ENCODE assay signal across 8 cellular contexts in the genomic region with DNA sequence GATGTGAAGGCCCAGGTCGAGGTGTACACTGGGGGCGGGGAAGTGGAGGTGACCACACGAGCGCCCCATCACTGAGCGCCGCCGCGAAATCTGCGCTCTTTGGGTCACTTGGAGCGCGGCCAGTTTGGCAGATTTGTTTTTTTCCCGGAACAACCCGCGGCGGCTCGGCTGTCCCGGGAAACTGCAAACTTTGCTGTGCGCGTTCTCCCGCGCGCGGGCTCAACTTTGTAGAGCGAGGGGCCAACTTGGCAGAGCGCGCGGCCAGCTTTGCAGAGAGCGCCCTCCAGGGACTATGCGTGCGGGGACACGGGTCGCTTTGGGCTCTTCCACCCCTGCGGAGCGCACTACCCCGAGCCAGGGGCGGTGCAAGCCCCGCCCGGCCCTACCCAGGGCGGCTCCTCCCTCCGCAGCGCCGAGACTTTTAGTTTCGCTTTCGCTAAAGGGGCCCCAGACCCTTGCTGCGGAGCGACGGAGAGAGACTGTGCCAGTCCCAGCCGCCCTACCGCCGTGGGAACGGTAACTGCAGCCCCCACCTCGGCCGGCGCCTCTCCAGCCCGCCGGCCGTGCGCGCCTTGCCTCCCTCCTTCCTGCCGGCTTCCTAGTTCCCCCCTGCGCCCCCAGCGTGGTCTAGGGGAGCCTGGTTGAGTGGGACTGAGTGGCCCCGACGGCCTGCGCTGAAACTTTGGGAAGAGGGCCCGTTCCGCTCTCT. TPM values are rescaled to one million over a fixed set of nuclear protein-coding genes. Genes with fewer than 3 reads are reported as not detected.
DNase-seq lines count a peak whose midpoint lies in the region; ATAC-seq, FAIRE-seq and TF ChIP-seq lines count a peak whose summit lies in the region.

A gene (plus strand): TSS at position 450 of the 709 bp plus-strand sequence. CDS start 17,582 bp downstream, outside the sequence.

- peak in 1 of 3 donors; percentile 82 for TF ChIP-seq POLR2A in spleen (IDR thresholded peaks at IDR 0.05)

- WGBS in spleen, 5 donors = 0% methylated on average over 41 to 67 of the region's 67 CpGs

- peaks cover 14% of the 10 kb centered on the region for H3K4me1 Mint-ChIP-seq in WTC11
- peaks cover 38 to 53% of the 10 kb centered on the region in 2 donors for H3K4me1 Mint-ChIP-seq in immature natural killer cell

- peak within 1 kb of the TSS; percentile 99 for H3K4me3 ChIP-seq in bronchial epithelial cell (ENCODE audit: low read depth, low read length)
- H3K4me3 ChIP-seq in spleen = peak within 1 kb of the TSS; percentile 84 to 100 (median 95)

- no peak for FAIRE-seq in bronchial epithelial cell (lab: Jason Lieb, UNC)

- TF ChIP-seq CTCF in WTC11 (IDR thresholded peaks at IDR 0.05) (0 out of 2 replicates have a peak, but pooled peaks have one; percentile 30), bronchial epithelial cell (IDR thresholded peaks at IDR 0.05; ENCODE audit: insufficient read depth, low read length, severe bottlenecking) (peak; percentile 32), spleen (IDR thresholded peaks at IDR 0.05 in 8 of 11, conservative IDR thresholded peaks at IDR 0.05 in 3 of 11) (peak in 1 of 11 experiments; percentile 1)

- peaks cover 0 to 8% (median 2%) of the 10 kb centered on the region in 8 donors for H3K9me3 ChIP-seq in spleen

- CTCF ChIA-PET in WTC11 (lab: Charles Lee) = interaction anchor here (0.6 to 1.5 kb wide), 27 partner anchors 10 to 847 kb away, joined by 3 to 15 read pairs (median 3); no protein-coding TSS in a partner anchor

- peaks cover 12 to 52% (median 25%) of the 10 kb centered on the region in 6 donors for H3K4me1 ChIP-seq in spleen

- peak within 1 kb of the TSS; percentile 68; the same call in 1 of the 2 replicates for H3K27ac Mint-ChIP-seq in WTC11
- peak within 1 kb of the TSS; percentile 86 to 94 (median 90) for H3K27ac Mint-ChIP-seq in immature natural killer cell

- H3K4me3 Mint-ChIP-seq in WTC11 (peak within 1 kb of the TSS; percentile 87), immature natural killer cell (peak within 1 kb of the TSS; percentile 94 to 98 (median 96))

- peaks cover 11% of the 10 kb centered on the region for H3K9me3 Mint-ChIP-seq in WTC11
- no peaks in the 10 kb centered on the region for H3K9me3 Mint-ChIP-seq in immature natural killer cell

- peak within 1 kb of the TSS; percentile 87 to 97 (median 94) for H3K27ac ChIP-seq in spleen

- intact Hi-C loops in spleen (cut with DNase I; ENCODE audit: low total_unique reads) = no loop called here

- ATAC-seq in HG02884 (IDR thresholded peaks at IDR 0.05; ENCODE audit: unreplicated experiment) = peak; percentile 57
- peak; percentile 93 for ATAC-seq in WTC11

- H3K36me3 Mint-ChIP-seq in WTC11 = peaks cover 6% of the 10 kb centered on the region
- H3K36me3 Mint-ChIP-seq in immature natural killer cell = peaks cover 0 to 5% (median 5%) of the 10 kb centered on the region in 3 donors

- H3K27me3 Mint-ChIP-seq in WTC11 (ENCODE audit: low read depth) (peaks cover 18% of the 10 kb centered on the region), immature natural killer cell (ENCODE audit: low read depth in 3 of 3) (peaks cover 0 to 9% (median 7%) of the 10 kb centered on the region in 3 donors)

- no peaks in the 10 kb centered on the region for H3K36me3 ChIP-seq in bronchial epithelial cell (ENCODE audit: control insufficient read depth, insufficient read depth, low read length)
- H3K36me3 ChIP-seq in spleen = no peaks in the 10 kb centered on the region

- H3K27me3 ChIP-seq in bronchial epithelial cell (ENCODE audit: control insufficient read depth, insufficient read depth, low read length) = no peaks in the 10 kb centered on the region
- H3K27me3 ChIP-seq in spleen (replicated peaks in 1 of 7) = no peaks in the 10 kb centered on the region

- DNase-seq in NCI-H2171 treated with DMSO at 0.1 percent for 48 hours (lab: John Stamatoyannopoulos, UW) (peak; percentile 10), NCI-H2171 (lab: John Stamatoyannopoulos, UW) (no peak), NCI-H2107 (lab: John Stamatoyannopoulos, UW) (peak; percentile 30), WTC11 (ENCODE audit: low spot score) (peak; percentile 84), bronchial epithelial cell (ENCODE audit: low read depth) (peak; percentile 45), immature natural killer cell (peak; percentile 77 to 79 (median 78)), spleen (peak; percentile 94)

- POLR2A ChIA-PET in WTC11 (lab: Charles Lee) = no interaction called here

TF ChIP-seq in WTC11, 78 proteins besides CTCF, POLR2A, EP300 and RAD21 (continues in another document):
- TF ChIP-seq SP1 (CRISPR knock-in tag; conservative IDR thresholded peaks at IDR 0.05) = 0 out of 2 replicates have a peak, but pooled peaks have one; percentile 21
- TF ChIP-seq, protein P1, sequence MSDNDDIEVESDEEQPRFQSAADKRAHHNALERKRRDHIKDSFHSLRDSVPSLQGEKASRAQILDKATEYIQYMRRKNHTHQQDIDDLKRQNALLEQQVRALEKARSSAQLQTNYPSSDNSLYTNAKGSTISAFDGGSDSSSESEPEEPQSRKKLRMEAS (CRISPR knock-in tag; IDR thresholded peaks at IDR 0.05) = peak; percentile 60
- TF ChIP-seq, protein P2, sequence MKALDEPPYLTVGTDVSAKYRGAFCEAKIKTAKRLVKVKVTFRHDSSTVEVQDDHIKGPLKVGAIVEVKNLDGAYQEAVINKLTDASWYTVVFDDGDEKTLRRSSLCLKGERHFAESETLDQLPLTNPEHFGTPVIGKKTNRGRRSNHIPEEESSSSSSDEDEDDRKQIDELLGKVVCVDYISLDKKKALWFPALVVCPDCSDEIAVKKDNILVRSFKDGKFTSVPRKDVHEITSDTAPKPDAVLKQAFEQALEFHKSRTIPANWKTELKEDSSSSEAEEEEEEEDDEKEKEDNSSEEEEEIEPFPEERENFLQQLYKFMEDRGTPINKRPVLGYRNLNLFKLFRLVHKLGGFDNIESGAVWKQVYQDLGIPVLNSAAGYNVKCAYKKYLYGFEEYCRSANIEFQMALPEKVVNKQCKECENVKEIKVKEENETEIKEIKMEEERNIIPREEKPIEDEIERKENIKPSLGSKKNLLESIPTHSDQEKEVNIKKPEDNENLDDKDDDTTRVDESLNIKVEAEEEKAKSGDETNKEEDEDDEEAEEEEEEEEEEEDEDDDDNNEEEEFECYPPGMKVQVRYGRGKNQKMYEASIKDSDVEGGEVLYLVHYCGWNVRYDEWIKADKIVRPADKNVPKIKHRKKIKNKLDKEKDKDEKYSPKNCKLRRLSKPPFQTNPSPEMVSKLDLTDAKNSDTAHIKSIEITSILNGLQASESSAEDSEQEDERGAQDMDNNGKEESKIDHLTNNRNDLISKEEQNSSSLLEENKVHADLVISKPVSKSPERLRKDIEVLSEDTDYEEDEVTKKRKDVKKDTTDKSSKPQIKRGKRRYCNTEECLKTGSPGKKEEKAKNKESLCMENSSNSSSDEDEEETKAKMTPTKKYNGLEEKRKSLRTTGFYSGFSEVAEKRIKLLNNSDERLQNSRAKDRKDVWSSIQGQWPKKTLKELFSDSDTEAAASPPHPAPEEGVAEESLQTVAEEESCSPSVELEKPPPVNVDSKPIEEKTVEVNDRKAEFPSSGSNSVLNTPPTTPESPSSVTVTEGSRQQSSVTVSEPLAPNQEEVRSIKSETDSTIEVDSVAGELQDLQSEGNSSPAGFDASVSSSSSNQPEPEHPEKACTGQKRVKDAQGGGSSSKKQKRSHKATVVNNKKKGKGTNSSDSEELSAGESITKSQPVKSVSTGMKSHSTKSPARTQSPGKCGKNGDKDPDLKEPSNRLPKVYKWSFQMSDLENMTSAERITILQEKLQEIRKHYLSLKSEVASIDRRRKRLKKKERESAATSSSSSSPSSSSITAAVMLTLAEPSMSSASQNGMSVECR (CRISPR knock-in tag; IDR thresholded peaks at IDR 0.05; ENCODE audit: borderline replicate concordance) = 0 out of 2 replicates have a peak, but pooled peaks have one; percentile 49
- TF ChIP-seq, protein P3, sequence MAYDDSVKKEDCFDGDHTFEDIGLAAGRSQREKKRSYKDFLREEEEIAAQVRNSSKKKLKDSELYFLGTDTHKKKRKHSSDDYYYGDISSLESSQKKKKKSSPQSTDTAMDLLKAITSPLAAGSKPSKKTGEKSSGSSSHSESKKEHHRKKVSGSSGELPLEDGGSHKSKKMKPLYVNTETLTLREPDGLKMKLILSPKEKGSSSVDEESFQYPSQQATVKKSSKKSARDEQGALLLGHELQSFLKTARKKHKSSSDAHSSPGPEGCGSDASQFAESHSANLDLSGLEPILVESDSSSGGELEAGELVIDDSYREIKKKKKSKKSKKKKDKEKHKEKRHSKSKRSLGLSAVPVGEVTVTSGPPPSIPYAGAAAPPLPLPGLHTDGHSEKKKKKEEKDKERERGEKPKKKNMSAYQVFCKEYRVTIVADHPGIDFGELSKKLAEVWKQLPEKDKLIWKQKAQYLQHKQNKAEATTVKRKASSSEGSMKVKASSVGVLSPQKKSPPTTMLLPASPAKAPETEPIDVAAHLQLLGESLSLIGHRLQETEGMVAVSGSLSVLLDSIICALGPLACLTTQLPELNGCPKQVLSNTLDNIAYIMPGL (CRISPR knock-in tag; IDR thresholded peaks at IDR 0.05) = peak; percentile 93; the same call in 1 of the 2 replicates
- 0 out of 2 replicates have a peak, but pooled peaks have one; percentile 68 for TF ChIP-seq ATF1 (CRISPR knock-in tag; IDR thresholded peaks at IDR 0.05)
- TF ChIP-seq, protein P4, sequence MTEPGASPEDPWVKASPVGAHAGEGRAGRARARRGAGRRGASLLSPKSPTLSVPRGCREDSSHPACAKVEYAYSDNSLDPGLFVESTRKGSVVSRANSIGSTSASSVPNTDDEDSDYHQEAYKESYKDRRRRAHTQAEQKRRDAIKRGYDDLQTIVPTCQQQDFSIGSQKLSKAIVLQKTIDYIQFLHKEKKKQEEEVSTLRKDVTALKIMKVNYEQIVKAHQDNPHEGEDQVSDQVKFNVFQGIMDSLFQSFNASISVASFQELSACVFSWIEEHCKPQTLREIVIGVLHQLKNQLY (CRISPR knock-in tag; IDR thresholded peaks at IDR 0.05) = no peak
- no peak for TF ChIP-seq SOX15 (CRISPR knock-in tag; IDR thresholded peaks at IDR 0.05)
- TF ChIP-seq GABPB1 (CRISPR knock-in tag; IDR thresholded peaks at IDR 0.05) = 0 out of 2 replicates have a peak, but pooled peaks have one; percentile 6
- peak; percentile 35; the same call in 1 of the 2 replicates for TF ChIP-seq TEAD1 (CRISPR knock-in tag; IDR thresholded peaks at IDR 0.05)
- no peak for TF ChIP-seq MXD4 (CRISPR knock-in tag; IDR thresholded peaks at IDR 0.05; ENCODE audit: borderline replicate concordance)

RNA-seq across cellular contexts. Expression of the gene that starts here (rescaled TPM):
- total RNA-seq in WTC11 (2021) (4.7 to 6.0 TPM (median 4.7 TPM) in 3 replicates), bronchial epithelial cell (10.0 and 12.8 TPM in 2 replicates), spleen (10 to 100 TPM; 16.5 to 27.3 (median 21.3) TPM)
- polyA plus RNA-seq in immature natural killer cell (10 to 100 TPM; 14.9 to 32.4 (median 27.1) TPM), spleen (10 to 100 TPM; 10.4 to 15.9 (median 14.0) TPM)
